22 cellular contexts compared by ENCODE assay signal in the genomic region with DNA sequence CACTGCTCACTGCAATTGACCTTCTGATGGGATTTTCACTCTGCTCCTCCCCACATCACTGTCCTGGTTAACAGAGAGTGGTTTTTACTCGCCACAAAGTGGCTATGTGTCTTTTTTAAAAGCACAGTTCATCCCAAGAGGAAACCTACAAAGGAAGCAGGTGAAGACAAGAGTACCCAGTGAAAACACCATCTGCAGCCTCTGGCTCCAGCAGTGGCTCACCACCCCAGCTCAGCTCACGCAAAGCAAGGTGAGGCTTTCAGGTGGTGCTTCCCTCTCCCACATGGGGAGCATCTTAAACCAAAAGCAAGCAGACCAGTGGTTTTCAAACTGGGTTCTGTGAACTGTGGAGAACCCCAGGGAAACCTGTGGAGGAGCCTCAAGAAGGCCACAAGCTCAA. TPM values are rescaled to one million over a fixed set of nuclear protein-coding genes. Genes with fewer than 3 reads are reported as not detected.
DNase-seq lines count a peak whose midpoint lies in the region; ATAC-seq and TF ChIP-seq lines count a peak whose summit lies in the region.
"Had no signal": no experiment of that assay in that cellular context is flagged by ENCODE, and none has a peak within 500 bp of the region (broad histone marks: within the 10 kb centered on the region; RNA-seq: fewer than 3 reads in every experiment).

No MANE protein-coding gene starts in this region.

- H2BK12ac ChIP-seq in mesenchymal stem cell (ENCODE audit: low read length in 2 of 2): no peak overlapping the region

- no peak overlapping the region for H4K91ac ChIP-seq in mesenchymal stem cell (ENCODE audit: low read length)

- DNase-seq in DND-41: no peak
- DNase-seq in MM.1S: peak; percentile 83
- no peak for DNase-seq in mesenchymal stem cell
- no peak for DNase-seq in amniotic stem cell (lab: John Stamatoyannopoulos, UW)
- no peak for DNase-seq in HAP-1 (ENCODE audit: low spot score in 2 of 2)
- DNase-seq in vagina (ENCODE audit: extremely low spot score in 2 of 2): no peak
- DNase-seq in HuH-7.5 (ENCODE audit: low spot score): no peak
- DNase-seq: DMS53; GOT3; MG63; NCI-H2029 treated with DMSO at 0.1 percent for 48 hours; NCI-H446; NCI-H524 treated with DMSO at 0.1 percent for 48 hours; NCI-H774; NK-92 treated with Interleukin-12 subunit alpha and Interleukin-12 subunit beta, amount 100 ng/mL, for 24 hours; PC-3; Right ventricle myocardium superior; T-cell had no signal

- H3K14ac ChIP-seq in mesenchymal stem cell (ENCODE audit: low read length in 2 of 2): no peak overlapping the region

- H3K79me2 ChIP-seq in DND-41 (ENCODE audit: insufficient read depth, low read length) (peaks cover 46% of the 10 kb centered on the region), MM.1S (ENCODE audit: low read length) (peaks cover 76% of the 10 kb centered on the region)

- no peaks in the 10 kb centered on the region for H3K9me2 ChIP-seq in MM.1S (replicated peaks; ENCODE audit: insufficient read depth, low read length)

- no peak overlapping the region for H2AK5ac ChIP-seq in mesenchymal stem cell (ENCODE audit: low read length, severe bottlenecking)

- peaks cover 17% of the 10 kb centered on the region for H3F3A ChIP-seq in MM.1S (ENCODE audit: insufficient read depth, low read length)

- H2BK15ac ChIP-seq in mesenchymal stem cell (ENCODE audit: low read depth, poor library complexity, severe bottlenecking): peak overlapping the region; percentile 38

- peaks cover 50% of the 10 kb centered on the region for H3K79me1 ChIP-seq in mesenchymal stem cell (replicated peaks; ENCODE audit: low read length, poor library complexity, severe bottlenecking)

- H2AFZ ChIP-seq in DND-41 (ENCODE audit: low read depth, low read length) (no peak overlapping the region), MM.1S (ENCODE audit: low read length) (no peak overlapping the region), mesenchymal stem cell (ENCODE audit: low read depth, low read length) (no peak overlapping the region)

- H2BK120ac ChIP-seq in mesenchymal stem cell (ENCODE audit: low read depth, low read length): no peak overlapping the region

- H3K27ac ChIP-seq in BLaER1 treated with 17β-estradiol and CSF1 and Interleukin-3, amounts not matched to agents 10 nM and 100 nM: no peak overlapping the region
- H3K27ac ChIP-seq in DND-41 (ENCODE audit: low read length): no peak overlapping the region
- peak overlapping the region; percentile 62 for H3K27ac ChIP-seq in MM.1S (ENCODE audit: low read length)
- H3K27ac ChIP-seq in mesenchymal stem cell (ENCODE audit: low read length, poor library complexity, severe bottlenecking): no peak overlapping the region
- no peak overlapping the region for H3K27ac ChIP-seq in vagina
- H3K27ac ChIP-seq: SJSA1 had no signal

- H2BK5ac ChIP-seq in mesenchymal stem cell (ENCODE audit: low read depth, low read length, poor library complexity, severe bottlenecking): no peak overlapping the region

- no peak overlapping the region for H3K23ac ChIP-seq in mesenchymal stem cell (ENCODE audit: low read length in 2 of 2)

- no peak overlapping the region for H3K4ac ChIP-seq in mesenchymal stem cell (ENCODE audit: low read depth in 1 of 2, low read length in 2 of 2)

- H3K4me3 ChIP-seq in BLaER1 treated with 17β-estradiol and CSF1 and Interleukin-3, amounts not matched to agents 10 nM and 100 nM: no peak overlapping the region
- no peak overlapping the region for H3K4me3 ChIP-seq in DND-41 (ENCODE audit: low read depth in 1 of 2, low read length in 2 of 2)
- no peak overlapping the region for H3K4me3 ChIP-seq in MM.1S (ENCODE audit: low read length)
- H3K4me3 ChIP-seq in mesenchymal stem cell (ENCODE audit: insufficient read depth in 1 of 2, low read depth in 1 of 2, low read length in 2 of 2): no peak overlapping the region
- no peak overlapping the region for H3K4me3 ChIP-seq in HAP-1
- no peak overlapping the region for H3K4me3 ChIP-seq in vagina
- H3K4me3 ChIP-seq: GM12878, MG63, SJSA1 had no signal

- H3K4me1 ChIP-seq in BLaER1 treated with 17β-estradiol and CSF1 and Interleukin-3, amounts not matched to agents 10 nM and 100 nM: peaks cover 11 to 28% (median 23%) of the 10 kb centered on the region in 10 experiments
- H3K4me1 ChIP-seq in DND-41 (ENCODE audit: insufficient read depth, low read length) (no peaks in the 10 kb centered on the region), MM.1S (ENCODE audit: low read length) (peaks cover 26% of the 10 kb centered on the region), mesenchymal stem cell (ENCODE audit: control insufficient read depth, insufficient read depth, low read depth, low read length) (peaks cover 8% of the 10 kb centered on the region), HAP-1 (no peaks in the 10 kb centered on the region), vagina (peaks cover 53% of the 10 kb centered on the region)

- peak overlapping the region in 8 of 11 experiments; percentile 18 to 64 (median 44); a peak in 13 of 22 replicates for H3K4me2 ChIP-seq in BLaER1 treated with 17β-estradiol and CSF1 and Interleukin-3, amounts not matched to agents 10 nM and 100 nM
- H3K4me2 ChIP-seq in DND-41 (ENCODE audit: insufficient read depth, low read length): no peak overlapping the region
- peak overlapping the region; percentile 47 for H3K4me2 ChIP-seq in MM.1S (ENCODE audit: low read depth, low read length)
- no peak overlapping the region for H3K4me2 ChIP-seq in mesenchymal stem cell (ENCODE audit: low read length, poor library complexity, severe bottlenecking)

- intact Hi-C loops in vagina (cut with DNase I): loop anchor here (2.0 kb wide), 1 partner anchor 44 kb away; no protein-coding TSS in a partner anchor

- in situ Hi-C loops in HAP-1 (cut with MboI; ENCODE audit: low sequenced_read_pairs): no loop called here

- no peaks in the 10 kb centered on the region for H3K9me3 ChIP-seq in BLaER1 treated with 17β-estradiol and CSF1 and Interleukin-3, amounts not matched to agents 10 nM and 100 nM (replicated peaks in 1 of 11)
- H3K9me3 ChIP-seq in DND-41 (ENCODE audit: insufficient read depth, low read length, severe bottlenecking): no peaks in the 10 kb centered on the region
- H3K9me3 ChIP-seq in MM.1S (replicated peaks; ENCODE audit: insufficient read depth, low read length): no peaks in the 10 kb centered on the region
- H3K9me3 ChIP-seq in mesenchymal stem cell (ENCODE audit: control insufficient read depth, low read length): no peaks in the 10 kb centered on the region
- no peaks in the 10 kb centered on the region for H3K9me3 ChIP-seq in HAP-1
- H3K9me3 ChIP-seq in vagina: no peaks in the 10 kb centered on the region
- H3K9me3 ChIP-seq: MG63, SJSA1 had no signal

- ATAC-seq in DND-41 (ENCODE audit: insufficient read depth, low read depth): peak; percentile 35; the same call in 1 of the 3 replicates
- ATAC-seq: GM12878, HCT116, PC-3, T-cell had no signal

- no peak for TF ChIP-seq CTCF in DND-41 (IDR thresholded peaks at IDR 0.05; ENCODE audit: borderline replicate concordance, extremely low read depth, low read length, poor library complexity, severe bottlenecking)
- no peak for TF ChIP-seq CTCF in MM.1S (IDR thresholded peaks at IDR 0.05; ENCODE audit: low read length)
- no peak for TF ChIP-seq CTCF in vagina (IDR thresholded peaks at IDR 0.05)

- no peak overlapping the region for H3K9ac ChIP-seq in BLaER1 treated with 17β-estradiol and CSF1 and Interleukin-3, amounts not matched to agents 10 nM and 100 nM
- H3K9ac ChIP-seq in DND-41 (ENCODE audit: low read depth, low read length) (no peak overlapping the region), MM.1S (ENCODE audit: low read length) (no peak overlapping the region), mesenchymal stem cell (ENCODE audit: low read length) (no peak overlapping the region)

- no peaks in the 10 kb centered on the region; a peak in 2 of 22 replicates for H3K36me3 ChIP-seq in BLaER1 treated with 17β-estradiol and CSF1 and Interleukin-3, amounts not matched to agents 10 nM and 100 nM
- H3K36me3 ChIP-seq in DND-41 (ENCODE audit: insufficient read depth, low read length) (no peaks in the 10 kb centered on the region), MM.1S (replicated peaks; ENCODE audit: insufficient read depth, low read length) (no peaks in the 10 kb centered on the region), mesenchymal stem cell (ENCODE audit: control insufficient read depth in 1 of 2, insufficient read depth in 2 of 2, low read depth in 1 of 2, low read length in 2 of 2) (no peaks in the 10 kb centered on the region), HAP-1 (replicated peaks) (no peaks in the 10 kb centered on the region), vagina (no peaks in the 10 kb centered on the region)
- H3K36me3 ChIP-seq: SJSA1 had no signal

- no peaks in the 10 kb centered on the region for H3K27me3 ChIP-seq in BLaER1 treated with 17β-estradiol and CSF1 and Interleukin-3, amounts not matched to agents 10 nM and 100 nM
- H3K27me3 ChIP-seq in DND-41 (ENCODE audit: insufficient read depth, low read length, poor library complexity): no peaks in the 10 kb centered on the region
- no peaks in the 10 kb centered on the region for H3K27me3 ChIP-seq in MM.1S (replicated peaks; ENCODE audit: insufficient read depth, low read length)
- H3K27me3 ChIP-seq in mesenchymal stem cell (ENCODE audit: control insufficient read depth in 1 of 2, insufficient read depth in 1 of 2, low read length in 2 of 2): no peaks in the 10 kb centered on the region
- H3K27me3 ChIP-seq in HAP-1 (ENCODE audit: low read depth): no peaks in the 10 kb centered on the region
- H3K27me3 ChIP-seq in vagina: no peaks in the 10 kb centered on the region
- H3K27me3 ChIP-seq: MG63, SJSA1 had no signal

- H4K8ac ChIP-seq in mesenchymal stem cell (ENCODE audit: low read length): no peak overlapping the region

- 95% methylated on average over 2 of the region's 2 CpGs for WGBS in mesenchymal stem cell

- TF ChIP-seq POLR2A in vagina (IDR thresholded peaks at IDR 0.05): no peak

- peaks cover 0 to 78% (median 54%) of the 10 kb centered on the region in 11 experiments; a peak in 16 of 22 replicates for H4K20me1 ChIP-seq in BLaER1 treated with 17β-estradiol and CSF1 and Interleukin-3, amounts not matched to agents 10 nM and 100 nM
- H4K20me1 ChIP-seq in DND-41 (ENCODE audit: insufficient read depth, low read length) (peaks cover 40% of the 10 kb centered on the region), MM.1S (ENCODE audit: insufficient read depth, low read length) (no peaks in the 10 kb centered on the region)

- no peak overlapping the region for H3K18ac ChIP-seq in mesenchymal stem cell (ENCODE audit: low read depth in 1 of 2, low read length in 2 of 2)

RNA-seq across cellular contexts. Expression of a gene that starts 14.0 kb away (rescaled TPM):
- polyA plus RNA-seq in mesenchymal stem cell (2013, experiment 1 of 2): 35.0 TPM
- 33.7 TPM for polyA plus RNA-seq in mesenchymal stem cell (2013, experiment 2 of 2)
- 57.5 TPM for total RNA-seq in vagina

Comparison
In these comparisons a context has a peak if more than half of its experiments do, and no peak if none do; other contexts are left out.
1. H3K4me2 ChIP-seq: peak in BLaER1 treated with 17β-estradiol and CSF1 and Interleukin-3, amounts not matched to agents 10 nM and 100 nM (8 of 11) and MM.1S (single experiment); none in DND-41 (single experiment) and mesenchymal stem cell (single experiment).